ENCODE assay signal across 8 cellular contexts in the genomic region with DNA sequence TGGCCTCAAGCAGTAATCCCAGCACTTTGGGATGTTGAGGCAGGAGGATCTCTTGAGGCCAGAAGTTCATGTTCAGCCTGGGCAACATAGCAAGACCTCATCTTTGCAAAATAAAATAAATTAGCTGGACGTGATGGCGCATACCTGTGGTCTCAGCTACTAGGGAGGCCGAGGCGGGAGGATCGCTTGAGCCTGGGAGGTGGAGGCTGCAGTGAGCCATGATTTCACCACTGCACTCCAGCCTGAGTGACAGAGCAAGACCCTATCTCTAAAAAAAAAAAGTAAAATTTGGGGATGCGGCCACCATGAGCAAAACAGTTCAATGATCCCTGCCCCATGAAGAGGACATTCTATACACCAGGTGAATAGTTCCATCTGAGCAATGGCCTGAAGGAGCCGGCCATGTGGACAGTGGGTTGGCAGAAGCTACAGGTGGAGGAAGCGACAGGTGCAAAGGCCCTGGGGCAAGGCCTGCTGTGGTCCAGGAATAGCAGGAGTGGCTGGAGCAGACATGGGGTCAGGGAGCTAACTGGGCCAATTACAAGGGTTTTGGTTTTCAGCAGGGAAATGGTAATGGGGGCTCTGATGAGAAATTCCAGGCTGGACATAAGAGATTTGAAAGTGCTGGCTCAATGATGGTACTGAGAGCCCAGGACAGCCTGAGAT.
DNase-seq lines count a peak whose midpoint lies in the region; ATAC-seq and TF ChIP-seq lines count a peak whose summit lies in the region.
"Not testable (repeated sequence)": the region's sequence is repeated elsewhere in the genome, so short reads cannot be mapped to it uniquely, and the experiment has no call there.

No MANE protein-coding gene starts in this region.

- H3K4me3 Mint-ChIP-seq in HFFc6 (peak overlapping the region; percentile 78), glutamatergic neuron (ENCODE audit: unreplicated experiment) (peak overlapping the region; percentile 78)
- H3K4me3 Mint-ChIP-seq in activated CD8-positive, alpha-beta T cell treated with anti-CD3 and anti-CD28 coated beads for 36 hours = peak overlapping the region; percentile 92
- H3K4me3 Mint-ChIP-seq in activated naive CD8-positive, alpha-beta T cell treated with anti-CD3 and anti-CD28 coated beads for 36 hours = peak overlapping the region; percentile 96
- peak overlapping the region; percentile 63 to 97 (median 94) for H3K4me3 Mint-ChIP-seq in naive thymus-derived CD4-positive, alpha-beta T cell
- H3K4me3 Mint-ChIP-seq in stimulated activated naive B cell treated with anti-CD40 and anti-IgM and Interleukin-4, amounts not matched to agents 10 μg/mL and 1 μg/mL and 100 μg/mL, for 72 hours = peak overlapping the region; percentile 99 to 100

- H3K27me3 ChIP-seq in BLaER1 treated with 17β-estradiol and CSF1 and Interleukin-3, amounts not matched to agents 10 nM and 100 nM; naive thymus-derived CD4-positive, alpha-beta T cell (ENCODE audit: control insufficient read depth in 2 of 2, insufficient read depth in 2 of 2, low read length in 2 of 2): not testable (repeated sequence)

- CTCF ChIA-PET in RWPE1 (lab: Yijun Ruan, JAX) = interaction anchor here (0.9 kb wide), 1 partner anchor 12 kb away, joined by 4 read pairs; no protein-coding TSS in a partner anchor
- CTCF ChIA-PET in activated CD8-positive, alpha-beta T cell treated with anti-CD3 and anti-CD28 coated beads for 36 hours (lab: Charles Lee); naive thymus-derived CD4-positive, alpha-beta T cell (lab: Charles Lee): not testable (repeated sequence)

- intact Hi-C loops in activated CD8-positive, alpha-beta T cell treated with anti-CD3 and anti-CD28 coated beads for 36 hours (cut with micrococcal nuclease) = not testable (repeated sequence)
- intact Hi-C loops in naive thymus-derived CD4-positive, alpha-beta T cell (cut with micrococcal nuclease) = loop anchor here (5.0 kb wide), 2 partner anchors 77 to 92 kb away; partner anchors contain the start of gene CRLF3 (in 1 of the 2)

- peak overlapping the region; percentile 67 to 87 (median 81) for H3K4me2 ChIP-seq in BLaER1 treated with 17β-estradiol and CSF1 and Interleukin-3, amounts not matched to agents 10 nM and 100 nM

- peaks cover 3 to 16% (median 9%) of the 10 kb centered on the region in 11 experiments; a peak in 15 of 22 replicates for H3K36me3 ChIP-seq in BLaER1 treated with 17β-estradiol and CSF1 and Interleukin-3, amounts not matched to agents 10 nM and 100 nM
- not testable (repeated sequence) for H3K36me3 ChIP-seq in naive thymus-derived CD4-positive, alpha-beta T cell (ENCODE audit: control insufficient read depth in 2 of 3, insufficient read depth in 3 of 3, low read length in 3 of 3)

- peaks cover 21 to 81% (median 33%) of the 10 kb centered on the region in 11 experiments; a peak in 20 of 22 replicates for H4K20me1 ChIP-seq in BLaER1 treated with 17β-estradiol and CSF1 and Interleukin-3, amounts not matched to agents 10 nM and 100 nM

- POLR2A ChIA-PET in RWPE1 (lab: Yijun Ruan, JAX; ENCODE audit: low non-redundant PET); naive thymus-derived CD4-positive, alpha-beta T cell (lab: Charles Lee): not testable (repeated sequence)
- POLR2A ChIA-PET in activated CD8-positive, alpha-beta T cell treated with anti-CD3 and anti-CD28 coated beads for 36 hours (lab: Charles Lee) = interaction anchor here (1.3 kb wide), 1 partner anchor 95 kb away, joined by 3 read pairs; no protein-coding TSS in a partner anchor

- H3K9ac ChIP-seq in BLaER1 treated with 17β-estradiol and CSF1 and Interleukin-3, amounts not matched to agents 10 nM and 100 nM = peak overlapping the region; percentile 82 to 94 (median 90); a peak in 17 of 22 replicates

- H3K9me3 ChIP-seq in BLaER1 treated with 17β-estradiol and CSF1 and Interleukin-3, amounts not matched to agents 10 nM and 100 nM (replicated peaks in 1 of 11); naive thymus-derived CD4-positive, alpha-beta T cell (ENCODE audit: control insufficient read depth in 2 of 3, low read length in 3 of 3): not testable (repeated sequence)

- not testable (repeated sequence) for DNase-seq in HFFc6; RWPE1 (ENCODE audit: low spot score); activated CD8-positive, alpha-beta T cell treated with anti-CD3 and anti-CD28 coated beads for 36 hours; activated naive CD8-positive, alpha-beta T cell treated with anti-CD3 and anti-CD28 coated beads for 36 hours; glutamatergic neuron; naive thymus-derived CD4-positive, alpha-beta T cell; stimulated activated naive B cell treated with anti-CD40 and anti-IgM and Interleukin-4, amounts not matched to agents 10 μg/mL and 1 μg/mL and 100 μg/mL, for 72 hours

- peak overlapping the region; percentile 74 for H3K27ac Mint-ChIP-seq in HFFc6
- peak overlapping the region; percentile 87 for H3K27ac Mint-ChIP-seq in activated CD8-positive, alpha-beta T cell treated with anti-CD3 and anti-CD28 coated beads for 36 hours
- H3K27ac Mint-ChIP-seq in activated naive CD8-positive, alpha-beta T cell treated with anti-CD3 and anti-CD28 coated beads for 36 hours = peak overlapping the region; percentile 98
- peak overlapping the region; percentile 73 for H3K27ac Mint-ChIP-seq in glutamatergic neuron (ENCODE audit: unreplicated experiment)
- peak overlapping the region; percentile 51 to 98 (median 86) for H3K27ac Mint-ChIP-seq in naive thymus-derived CD4-positive, alpha-beta T cell
- peak overlapping the region; percentile 89 for H3K27ac Mint-ChIP-seq in stimulated activated naive B cell treated with anti-CD40 and anti-IgM and Interleukin-4, amounts not matched to agents 10 μg/mL and 1 μg/mL and 100 μg/mL, for 72 hours

- peak overlapping the region in 9 of 11 experiments; percentile 77 to 95 (median 87); a peak in 17 of 22 replicates for H3K27ac ChIP-seq in BLaER1 treated with 17β-estradiol and CSF1 and Interleukin-3, amounts not matched to agents 10 nM and 100 nM
- H3K27ac ChIP-seq in RWPE1 = peak overlapping the region; percentile 80
- H3K27ac ChIP-seq in naive thymus-derived CD4-positive, alpha-beta T cell (ENCODE audit: low read depth, low read length) = not testable (repeated sequence)

- not testable (repeated sequence) for TF ChIP-seq CTCF in HFFc6 (IDR thresholded peaks at IDR 0.05); RWPE1 (conservative IDR thresholded peaks at IDR 0.05; ENCODE audit: low read depth); activated CD8-positive, alpha-beta T cell treated with anti-CD3 and anti-CD28 coated beads for 36 hours (IDR thresholded peaks at IDR 0.05); glutamatergic neuron (IDR thresholded peaks at IDR 0.05; ENCODE audit: partially characterized antibody, unreplicated experiment)

- not testable (repeated sequence) for ATAC-seq in activated CD8-positive, alpha-beta T cell treated with anti-CD3 and anti-CD28 coated beads for 36 hours; naive thymus-derived CD4-positive, alpha-beta T cell; stimulated activated naive B cell treated with anti-CD40 and anti-IgM and Interleukin-4, amounts not matched to agents 10 μg/mL and 1 μg/mL and 100 μg/mL, for 72 hours (replicated peaks)

- H3K4me1 Mint-ChIP-seq in HFFc6 (ENCODE audit: low read depth); glutamatergic neuron (ENCODE audit: low read depth, unreplicated experiment): not testable (repeated sequence)
- peaks cover 21% of the 10 kb centered on the region for H3K4me1 Mint-ChIP-seq in activated CD8-positive, alpha-beta T cell treated with anti-CD3 and anti-CD28 coated beads for 36 hours (ENCODE audit: low read depth)
- H3K4me1 Mint-ChIP-seq in activated naive CD8-positive, alpha-beta T cell treated with anti-CD3 and anti-CD28 coated beads for 36 hours = peaks cover 22% of the 10 kb centered on the region
- peaks cover 14 to 32% (median 22%) of the 10 kb centered on the region in 7 donors for H3K4me1 Mint-ChIP-seq in naive thymus-derived CD4-positive, alpha-beta T cell
- peaks cover 16 to 31% of the 10 kb centered on the region in 2 donors for H3K4me1 Mint-ChIP-seq in stimulated activated naive B cell treated with anti-CD40 and anti-IgM and Interleukin-4, amounts not matched to agents 10 μg/mL and 1 μg/mL and 100 μg/mL, for 72 hours

- H3K27me3 Mint-ChIP-seq in HFFc6 (ENCODE audit: insufficient read depth); activated CD8-positive, alpha-beta T cell treated with anti-CD3 and anti-CD28 coated beads for 36 hours; activated naive CD8-positive, alpha-beta T cell treated with anti-CD3 and anti-CD28 coated beads for 36 hours; naive thymus-derived CD4-positive, alpha-beta T cell; stimulated activated naive B cell treated with anti-CD40 and anti-IgM and Interleukin-4, amounts not matched to agents 10 μg/mL and 1 μg/mL and 100 μg/mL, for 72 hours: not testable (repeated sequence)
- peaks cover 11% of the 10 kb centered on the region for H3K27me3 Mint-ChIP-seq in glutamatergic neuron (ENCODE audit: unreplicated experiment)

- H3K9me3 Mint-ChIP-seq in HFFc6; activated CD8-positive, alpha-beta T cell treated with anti-CD3 and anti-CD28 coated beads for 36 hours; activated naive CD8-positive, alpha-beta T cell treated with anti-CD3 and anti-CD28 coated beads for 36 hours; glutamatergic neuron (ENCODE audit: unreplicated experiment); naive thymus-derived CD4-positive, alpha-beta T cell; stimulated activated naive B cell treated with anti-CD40 and anti-IgM and Interleukin-4, amounts not matched to agents 10 μg/mL and 1 μg/mL and 100 μg/mL, for 72 hours: not testable (repeated sequence)

- H3K4me1 ChIP-seq in BLaER1 treated with 17β-estradiol and CSF1 and Interleukin-3, amounts not matched to agents 10 nM and 100 nM = peaks cover 37 to 56% (median 47%) of the 10 kb centered on the region in 10 experiments
- not testable (repeated sequence) for H3K4me1 ChIP-seq in naive thymus-derived CD4-positive, alpha-beta T cell (ENCODE audit: control insufficient read depth in 2 of 2, insufficient read depth in 2 of 2, low read length in 2 of 2)

- not testable (repeated sequence) for H3K36me3 Mint-ChIP-seq in HFFc6 (ENCODE audit: low read depth); glutamatergic neuron (ENCODE audit: unreplicated experiment); naive thymus-derived CD4-positive, alpha-beta T cell; stimulated activated naive B cell treated with anti-CD40 and anti-IgM and Interleukin-4, amounts not matched to agents 10 μg/mL and 1 μg/mL and 100 μg/mL, for 72 hours
- H3K36me3 Mint-ChIP-seq in activated CD8-positive, alpha-beta T cell treated with anti-CD3 and anti-CD28 coated beads for 36 hours (ENCODE audit: low read depth) = peaks cover 20% of the 10 kb centered on the region
- H3K36me3 Mint-ChIP-seq in activated naive CD8-positive, alpha-beta T cell treated with anti-CD3 and anti-CD28 coated beads for 36 hours = peaks cover 14% of the 10 kb centered on the region

- H3K4me3 ChIP-seq in BLaER1 treated with 17β-estradiol and CSF1 and Interleukin-3, amounts not matched to agents 10 nM and 100 nM = peak overlapping the region in 5 of 10 experiments; percentile 62 to 79 (median 73); a peak in 4 of 20 replicates
- not testable (repeated sequence) for H3K4me3 ChIP-seq in naive thymus-derived CD4-positive, alpha-beta T cell (ENCODE audit: low read length)
